In genomic region chr2:58666571-58666970, GRCh38 we compare ENCODE assay signal across 7 cellular contexts.
"Had no signal": no experiment of that assay in that cellular context is flagged by ENCODE, and none has a peak within 500 bp of the region (broad histone marks: within the 10 kb centered on the region; RNA-seq: fewer than 3 reads in every experiment).

No MANE protein-coding gene starts in this region.

- ATAC-seq: GM12878 had no signal

- H3K4me3 ChIP-seq: GM12878 had no signal

- FAIRE-seq: GM12878, GM12891, GM12892, GM18507, GM19239 had no signal

- DNase-seq: GDM1, GF-D8 had no signal
